ENCODE assay signal across 1 cellular context in genomic region chr3:66481071-66482001, GRCh38.
TF ChIP-seq lines count a peak whose summit lies in the region.

No MANE protein-coding gene starts in this region.

TF ChIP-seq in HepG2, 621 proteins besides CTCF, POLR2A, EP300 and RAD21 (continued from another document and continues in another):
- TF ChIP-seq HNF1B (CRISPR knock-in tag; IDR thresholded peaks at IDR 0.05) = peak; percentile 98
- no peak for TF ChIP-seq ZNF558 (CRISPR knock-in tag; IDR thresholded peaks at IDR 0.05; ENCODE audit: borderline replicate concordance)
- TF ChIP-seq FUBP1 (CRISPR knock-in tag; IDR thresholded peaks at IDR 0.05; ENCODE audit: borderline replicate concordance) = no peak
- no peak for TF ChIP-seq ZNF776 (CRISPR knock-in tag; IDR thresholded peaks at IDR 0.05)
- TF ChIP-seq MED13 (CRISPR knock-in tag; IDR thresholded peaks at IDR 0.05) = peak; percentile 95; the same call in 1 of the 2 replicates
- TF ChIP-seq ZNF234 (CRISPR knock-in tag; conservative IDR thresholded peaks at IDR 0.05) = no peak
- TF ChIP-seq FIP1L1 (IDR thresholded peaks at IDR 0.05; ENCODE audit: borderline replicate concordance, insufficient read depth, low read depth, low read length) = no peak
- no peak for TF ChIP-seq MTERF4 (CRISPR knock-in tag; IDR thresholded peaks at IDR 0.05)
- TF ChIP-seq ZNF713 (CRISPR knock-in tag; IDR thresholded peaks at IDR 0.05) = no peak
- no peak for TF ChIP-seq HNRNPH1 (optimal IDR thresholded peaks at IDR 0.05; ENCODE audit: low read depth, low read length)
- peak; percentile 72 for TF ChIP-seq YEATS4 (CRISPR knock-in tag; IDR thresholded peaks at IDR 0.05; ENCODE audit: borderline replicate concordance)
- no peak for TF ChIP-seq KIAA2018 (CRISPR knock-in tag; IDR thresholded peaks at IDR 0.05; ENCODE audit: borderline replicate concordance)
- TF ChIP-seq HOXA7 (CRISPR knock-in tag; IDR thresholded peaks at IDR 0.05) = no peak
- no peak for TF ChIP-seq PHF8 (CRISPR knock-in tag; IDR thresholded peaks at IDR 0.05)
- peak; percentile 13 for TF ChIP-seq YY1 (IDR thresholded peaks at IDR 0.05; ENCODE audit: insufficient read depth, insufficient replicate concordance, low read depth, low read length)
- 0 out of 2 replicates have a peak, but pooled peaks have one; percentile 35 for TF ChIP-seq ARID2 (CRISPR knock-in tag; IDR thresholded peaks at IDR 0.05; ENCODE audit: borderline replicate concordance)
- no peak for TF ChIP-seq ISX (CRISPR knock-in tag; conservative IDR thresholded peaks at IDR 0.05)
- peak; percentile 92 for TF ChIP-seq MLX (CRISPR knock-in tag; IDR thresholded peaks at IDR 0.05)
- TF ChIP-seq ZSCAN9 (CRISPR knock-in tag; IDR thresholded peaks at IDR 0.05; ENCODE audit: borderline replicate concordance) = peak; percentile 92
- no peak for TF ChIP-seq JARID2 (CRISPR knock-in tag; IDR thresholded peaks at IDR 0.05; ENCODE audit: insufficient replicate concordance)
- no peak for TF ChIP-seq NFATC3 (CRISPR knock-in tag; IDR thresholded peaks at IDR 0.05)
- peak; percentile 91 for TF ChIP-seq GFI1 (CRISPR knock-in tag; IDR thresholded peaks at IDR 0.05; ENCODE audit: borderline replicate concordance)
- peak; percentile 69; the same call in 1 of the 2 replicates for TF ChIP-seq POGZ (CRISPR knock-in tag; IDR thresholded peaks at IDR 0.05)
- peak; percentile 65; the same call in 1 of the 2 replicates for TF ChIP-seq ZBTB3 (CRISPR knock-in tag; IDR thresholded peaks at IDR 0.05; ENCODE audit: borderline replicate concordance, low read depth)
- TF ChIP-seq PATZ1 (CRISPR knock-in tag; IDR thresholded peaks at IDR 0.05) = peak; percentile 92
- no peak for TF ChIP-seq ZNF33B (CRISPR knock-in tag; IDR thresholded peaks at IDR 0.05)
- no peak for TF ChIP-seq ZNF883 (CRISPR knock-in tag; IDR thresholded peaks at IDR 0.05; ENCODE audit: not compliant biosample characterization)
- 0 out of 2 replicates have a peak, but pooled peaks have one; percentile 59 for TF ChIP-seq TOPORS (CRISPR knock-in tag; IDR thresholded peaks at IDR 0.05)
- TF ChIP-seq MED8 (CRISPR knock-in tag; IDR thresholded peaks at IDR 0.05; ENCODE audit: insufficient replicate concordance) = peak; percentile 78
- TF ChIP-seq ZNF318 (CRISPR knock-in tag; IDR thresholded peaks at IDR 0.05) = 0 out of 2 replicates have a peak, but pooled peaks have one; percentile 82
- TF ChIP-seq CAMTA2 (CRISPR knock-in tag; IDR thresholded peaks at IDR 0.05; ENCODE audit: borderline replicate concordance) = no peak
- peak; percentile 95 for TF ChIP-seq FOXA3 (CRISPR knock-in tag; IDR thresholded peaks at IDR 0.05)
